8 cellular contexts compared by ENCODE assay signal in the genomic region with DNA sequence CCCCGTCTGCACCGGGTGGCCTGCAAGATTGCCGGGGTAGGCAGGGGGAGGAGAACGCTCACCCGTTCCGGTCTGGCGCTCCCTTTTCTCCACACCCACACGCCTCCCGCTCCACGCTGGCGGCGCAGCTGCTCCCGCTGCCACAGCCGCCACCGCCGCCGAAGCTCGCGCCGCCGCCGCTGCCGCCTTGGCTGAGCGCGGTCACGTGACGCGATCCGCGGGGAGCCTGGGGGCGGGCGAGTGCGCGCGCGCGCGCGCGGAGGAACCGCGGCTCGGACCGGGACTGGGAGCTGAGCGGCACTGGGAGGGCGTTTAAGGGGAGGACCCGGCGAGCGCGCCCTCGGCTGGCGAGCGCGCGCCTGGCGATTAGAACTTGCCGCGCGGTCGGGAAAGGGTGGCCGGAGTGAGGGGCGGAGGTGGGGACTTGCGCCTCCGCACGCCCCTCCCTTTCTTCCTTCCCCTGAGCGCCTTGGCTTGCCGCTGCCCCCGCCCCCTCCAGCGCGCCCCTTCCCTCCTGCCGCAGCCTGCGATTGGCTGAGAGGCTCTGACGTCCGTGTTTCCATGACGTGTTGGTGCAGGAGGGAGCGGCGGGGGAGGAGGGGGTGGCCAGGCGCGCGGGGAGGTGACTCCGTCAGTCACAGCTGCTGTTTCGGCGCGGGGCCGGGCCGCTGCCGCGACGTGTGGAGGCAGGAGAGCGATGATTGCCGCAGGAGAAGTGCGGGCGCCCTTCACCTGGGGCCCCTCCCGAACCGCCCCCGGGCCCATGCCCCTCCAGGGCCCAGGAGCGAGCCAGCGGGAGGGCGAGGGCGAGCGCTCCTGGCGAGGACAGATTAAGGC. TPM values are rescaled to one million over a fixed set of nuclear protein-coding genes. Genes with fewer than 3 reads are reported as not detected.
DNase-seq lines count a peak whose midpoint lies in the region; ATAC-seq, FAIRE-seq and TF ChIP-seq lines count a peak whose summit lies in the region.

No MANE protein-coding gene starts in this region.

- peak overlapping the region; percentile 79 for H3K4me3 Mint-ChIP-seq in activated CD4-positive, alpha-beta T cell treated with anti-CD3 and anti-CD28 coated beads for 36 hours

- TF ChIP-seq CTCF in BE2C (IDR thresholded peaks at IDR 0.05; ENCODE audit: low read depth, low read length) (no peak), choroid plexus epithelial cell (conservative IDR thresholded peaks at IDR 0.05; ENCODE audit: low read depth, low read length) (no peak)

- H3K27me3 Mint-ChIP-seq in activated CD4-positive, alpha-beta T cell treated with anti-CD3 and anti-CD28 coated beads for 36 hours: no peaks in the 10 kb centered on the region

- peaks cover 30% of the 10 kb centered on the region for H3K4me1 Mint-ChIP-seq in activated CD4-positive, alpha-beta T cell treated with anti-CD3 and anti-CD28 coated beads for 36 hours

- H3K27ac Mint-ChIP-seq in activated CD4-positive, alpha-beta T cell treated with anti-CD3 and anti-CD28 coated beads for 36 hours: peak overlapping the region; percentile 84

- H3K36me3 ChIP-seq in BE2C: no peaks in the 10 kb centered on the region; the same call in 1 of the 2 replicates

- no peaks in the 10 kb centered on the region; the same call in 1 of the 2 replicates for H3K27me3 ChIP-seq in BE2C

- H3K4me1 ChIP-seq in BE2C: no peaks in the 10 kb centered on the region

- H3K4me3 ChIP-seq in BE2C (ENCODE audit: low read depth, low read length): peak overlapping the region; percentile 85
- peak overlapping the region; percentile 92 for H3K4me3 ChIP-seq in choroid plexus epithelial cell (ENCODE audit: low read depth, low read length)

- POLR2A ChIA-PET in activated CD4-positive, alpha-beta T cell treated with anti-CD3 and anti-CD28 coated beads for 36 hours (lab: Charles Lee): interaction anchor here (0.5 to 1.1 kb wide), 6 partner anchors 21 to 645 kb away, joined by 3 to 4 read pairs (median 4); no protein-coding TSS in a partner anchor

- H3K9me3 Mint-ChIP-seq in activated CD4-positive, alpha-beta T cell treated with anti-CD3 and anti-CD28 coated beads for 36 hours (ENCODE audit: low read depth): peaks cover 6% of the 10 kb centered on the region

- FAIRE-seq in GM19239 (lab: Jason Lieb, UNC): peak; percentile 96

- peaks cover 9% of the 10 kb centered on the region for H3K36me3 Mint-ChIP-seq in activated CD4-positive, alpha-beta T cell treated with anti-CD3 and anti-CD28 coated beads for 36 hours (ENCODE audit: low read depth)

- no peaks in the 10 kb centered on the region for H3K9me3 ChIP-seq in BE2C

- DNase-seq in BE2C (peak; percentile 98), GM19239 (ENCODE audit: insufficient read length, low spot score) (peak; percentile 79), NCI-H510A treated with DMSO at 0.1 percent for 48 hours (lab: John Stamatoyannopoulos, UW) (peak; percentile 92), choroid plexus epithelial cell (ENCODE audit: low read depth) (peak; percentile 100), kidney glomerular epithelial cell (lab: John Stamatoyannopoulos, UW) (peak; percentile 94)
- peak; percentile 99 for DNase-seq in activated CD4-positive, alpha-beta T cell treated with anti-CD3 and anti-CD28 coated beads for 36 hours
- peak; percentile 96 to 97 for DNase-seq in stimulated activated CD4-positive, alpha-beta T cell treated with anti-CD3 and anti-CD28 coated beads, Interleukin-15, amount 100 ng/mL, for 48 hours (ENCODE audit: low read depth in 2 of 2)

- ATAC-seq in HG03442 (IDR thresholded peaks at IDR 0.05; ENCODE audit: unreplicated experiment): peak; percentile 62
- peak; percentile 81 for ATAC-seq in activated CD4-positive, alpha-beta T cell treated with anti-CD3 and anti-CD28 coated beads for 36 hours

- intact Hi-C loops in activated CD4-positive, alpha-beta T cell treated with anti-CD3 and anti-CD28 coated beads for 36 hours (cut with DNase I, micrococcal nuclease): loop anchor here (1.0 to 5.0 kb wide), 19 partner anchors 46 to 1567 kb away; a partner anchor contains a TSS

- CTCF ChIA-PET in activated CD4-positive, alpha-beta T cell treated with anti-CD3 and anti-CD28 coated beads for 36 hours (lab: Charles Lee): interaction anchor here (0.9 to 1.5 kb wide), 3 partner anchors 109 to 165 kb away, joined by 3 to 5 read pairs (median 3); no protein-coding TSS in a partner anchor

RNA-seq across cellular contexts. Expression of a gene that starts 0.7 kb away (rescaled TPM):
- polyA plus RNA-seq in BE2C (2012; ENCODE audit: insufficient read depth, insufficient read length, low read depth): 29.1 TPM
- 10 to 100 TPM; 18.8 to 19.7 TPM for total RNA-seq in activated CD4-positive, alpha-beta T cell treated with anti-CD3 and anti-CD28 coated beads for 36 hours

Comparison
In these comparisons a context has a peak if more than half of its experiments do, and no peak if none do; other contexts are left out.
1. Peak in every context shown above with its lines: DNase-seq, ATAC-seq and H3K4me3 ChIP-seq.